Comparison of ENCODE assay signal across 8 cellular contexts in genomic region chr3:129230311-129231019, GRCh38. TPM values are rescaled to one million over a fixed set of nuclear protein-coding genes. Genes with fewer than 3 reads are reported as not detected.
DNase-seq lines count a peak whose midpoint lies in the region; ATAC-seq and TF ChIP-seq lines count a peak whose summit lies in the region.

No MANE protein-coding gene starts in this region.

- H3K36me3 ChIP-seq in upper lobe of left lung: no peaks in the 10 kb centered on the region

- peaks cover 24% of the 10 kb centered on the region for H3K4me1 Mint-ChIP-seq in WTC11

- intact Hi-C loops in Right ventricle myocardium superior (cut with DNase I): no loop called here

- H3K4me1 ChIP-seq in upper lobe of left lung: peaks cover 34 to 48% (median 40%) of the 10 kb centered on the region in 4 donors

- TF ChIP-seq POLR2A in upper lobe of left lung (IDR thresholded peaks at IDR 0.05): peak in 1 of 4 donors; percentile 66

- no peaks in the 10 kb centered on the region for H3K36me3 Mint-ChIP-seq in WTC11

- H3K9me3 Mint-ChIP-seq in WTC11: 0 out of 2 replicates have a peak, but pooled peaks cover under 1% of the 10 kb centered on the region

- TF ChIP-seq CTCF in WTC11 (IDR thresholded peaks at IDR 0.05) (no peak), upper lobe of left lung (IDR thresholded peaks at IDR 0.05) (no peak)

- peak overlapping the region; percentile 84 to 89 (median 87) for H3K27ac ChIP-seq in upper lobe of left lung

- CTCF ChIA-PET in WTC11 (lab: Charles Lee): interaction anchor here (2.4 kb wide), 1 partner anchor 15 kb away, joined by 16 read pairs; no protein-coding TSS in a partner anchor

- WGBS in upper lobe of left lung, 2 donors: 49 to 52% methylated on average over 7 of the region's 7 CpGs

- H3K27me3 Mint-ChIP-seq in WTC11 (ENCODE audit: low read depth): no peaks in the 10 kb centered on the region; the same call in 1 of the 2 replicates

- H3K27me3 ChIP-seq in upper lobe of left lung: no peaks in the 10 kb centered on the region

- peak; percentile 44 for DNase-seq in stimulated activated CD4-positive, alpha-beta T cell treated with anti-CD3 and anti-CD28 coated beads, Interleukin-15, amount 100 ng/mL, for 24 hours
- DNase-seq in stimulated activated CD4-positive, alpha-beta T cell treated with anti-CD3 and anti-CD28 coated beads, Interleukin-4, amount 100 ng/mL, for 1 hour: no peak
- DNase-seq in WTC11 (ENCODE audit: low spot score) (no peak), Right ventricle myocardium superior (no peak), upper lobe of left lung (peak in 1 of 2 donors; percentile 60), NCI-H1436 (lab: John Stamatoyannopoulos, UW) (no peak), DMS79 treated with DMSO at 0.1 percent for 48 hours (lab: John Stamatoyannopoulos, UW) (no peak)

- H3K9me3 ChIP-seq in upper lobe of left lung: no peaks in the 10 kb centered on the region

- peak overlapping the region; percentile 72; the same call in 1 of the 2 replicates for H3K27ac Mint-ChIP-seq in WTC11

- H3K4me3 ChIP-seq in upper lobe of left lung: no peak overlapping the region

- ATAC-seq in WTC11 (no peak), Right ventricle myocardium superior (ENCODE audit: poor library complexity) (peak; percentile 36), upper lobe of left lung (ENCODE audit: low FRiP score in 2 of 2) (peak; percentile 76 to 78), GM21529 (IDR thresholded peaks at IDR 0.05; ENCODE audit: unreplicated experiment) (no peak)

- TF ChIP-seq EP300 in upper lobe of left lung (IDR thresholded peaks at IDR 0.05): peak in 2 of 4 donors; percentile 18 to 83

- POLR2A ChIA-PET in WTC11 (lab: Charles Lee): no interaction called here

- no peak overlapping the region for H3K4me3 Mint-ChIP-seq in WTC11

TF ChIP-seq in WTC11, 78 proteins besides CTCF, POLR2A, EP300 and RAD21:
- no peak for TF ChIP-seq GTF2I (CRISPR knock-in tag; conservative IDR thresholded peaks at IDR 0.05)
- TF ChIP-seq PRDM15 (CRISPR knock-in tag; IDR thresholded peaks at IDR 0.05): no peak
- TF ChIP-seq ATF3 (CRISPR knock-in tag; conservative IDR thresholded peaks at IDR 0.05): no peak
- TF ChIP-seq RELA (CRISPR knock-in tag; IDR thresholded peaks at IDR 0.05; ENCODE audit: borderline replicate concordance): no peak
- no peak for TF ChIP-seq CDX4 (CRISPR knock-in tag; IDR thresholded peaks at IDR 0.05; ENCODE audit: borderline replicate concordance)

RNA-seq across cellular contexts. Expression of gene COPG1, which starts 18.9 kb away (rescaled TPM):
- total RNA-seq in WTC11 (2021) (121 to 132 TPM (median 129 TPM) in 3 replicates), Right ventricle myocardium superior (80.6 TPM), upper lobe of left lung (100 to 1,000 TPM; 108 to 191 (median 171) TPM)

RNA-seq across cellular contexts. Expression of gene CNBP, which starts 46.8 kb away (rescaled TPM):
- 329 to 390 TPM (median 380 TPM) in 3 replicates for total RNA-seq in WTC11 (2021)
- 476 TPM for total RNA-seq in Right ventricle myocardium superior
- total RNA-seq in upper lobe of left lung: 100 to 1,000 TPM; 185 to 426 (median 312) TPM

RNA-seq across cellular contexts. Expression of gene HMCES, which starts 48.2 kb away (rescaled TPM):
- total RNA-seq in WTC11 (2021): 44.0 to 49.5 TPM (median 47.7 TPM) in 3 replicates
- 42.7 TPM for total RNA-seq in Right ventricle myocardium superior
- total RNA-seq in upper lobe of left lung: 10 to 100 TPM; 27.0 to 38.0 (median 31.1) TPM

Comparison
In these comparisons a context has a peak if more than half of its experiments do, and no peak if none do; other contexts are left out.
1. ATAC-seq: peak in Right ventricle myocardium superior (single experiment) and upper lobe of left lung (2 of 2); none in WTC11 (single experiment) and GM21529 (single experiment).